ENCODE assay signal across 1 cellular context in genomic region chr6:10837997-10838793, GRCh38.
TF ChIP-seq lines count a peak whose summit lies in the region.

MAK (minus strand) TSS chr6:10838539; CDS start chr6:10830648, 7,891 bp downstream.

TF ChIP-seq in HepG2, 621 proteins besides CTCF, POLR2A, EP300 and RAD21 (continued from another document and continues in another):
- TF ChIP-seq ZNF350 (CRISPR knock-in tag; IDR thresholded peaks at IDR 0.05; ENCODE audit: borderline replicate concordance, low read depth) (peak; percentile 71), RFX3 (CRISPR knock-in tag; IDR thresholded peaks at IDR 0.05) (peak; percentile 77), ZNF205 (CRISPR knock-in tag; IDR thresholded peaks at IDR 0.05) (no peak; the same call in 1 of the 2 replicates), BCL3 (CRISPR knock-in tag; IDR thresholded peaks at IDR 0.05) (peak; percentile 64; the same call in 1 of the 2 replicates), ZGPAT (CRISPR knock-in tag; IDR thresholded peaks at IDR 0.05) (peak; percentile 86), ZNF720 (CRISPR knock-in tag; IDR thresholded peaks at IDR 0.05) (no peak), YEATS4 (CRISPR knock-in tag; IDR thresholded peaks at IDR 0.05; ENCODE audit: borderline replicate concordance) (peak; percentile 57; the same call in 1 of the 2 replicates), IKZF5 (CRISPR knock-in tag; IDR thresholded peaks at IDR 0.05) (0 out of 2 replicates have a peak, but pooled peaks have one; percentile 64), HDAC2 (CRISPR knock-in tag; IDR thresholded peaks at IDR 0.05) (0 out of 2 replicates have a peak, but pooled peaks have one; percentile 45), ZNF101 (CRISPR knock-in tag; IDR thresholded peaks at IDR 0.05; ENCODE audit: borderline replicate concordance, low read depth) (no peak), ZNF251 (CRISPR knock-in tag; IDR thresholded peaks at IDR 0.05) (no peak), RERE (CRISPR knock-in tag; IDR thresholded peaks at IDR 0.05; ENCODE audit: low read depth) (no peak), NFYB (CRISPR knock-in tag; IDR thresholded peaks at IDR 0.05) (no peak), GZF1 (CRISPR knock-in tag; IDR thresholded peaks at IDR 0.05) (0 out of 2 replicates have a peak, but pooled peaks have one; percentile 14), RORA (CRISPR knock-in tag; IDR thresholded peaks at IDR 0.05) (no peak), SMAD1 (CRISPR knock-in tag; IDR thresholded peaks at IDR 0.05; ENCODE audit: borderline replicate concordance, low read depth) (no peak), HNF4A (CRISPR knock-in tag; IDR thresholded peaks at IDR 0.05) (no peak), MXD3 (CRISPR knock-in tag; IDR thresholded peaks at IDR 0.05) (peak; percentile 81), ZNF841 (CRISPR knock-in tag; IDR thresholded peaks at IDR 0.05; ENCODE audit: borderline replicate concordance) (no peak), CERS6 (CRISPR knock-in tag; IDR thresholded peaks at IDR 0.05) (no peak), ZNF83 (CRISPR knock-in tag; IDR thresholded peaks at IDR 0.05; ENCODE audit: borderline replicate concordance) (0 out of 2 replicates have a peak, but pooled peaks have one; percentile 54), ZNF235 (CRISPR knock-in tag; IDR thresholded peaks at IDR 0.05; ENCODE audit: borderline replicate concordance) (0 out of 2 replicates have a peak, but pooled peaks have one; percentile 57), SP1 (IDR thresholded peaks at IDR 0.05) (no peak), SP1 (CRISPR knock-in tag; IDR thresholded peaks at IDR 0.05) (peak; percentile 79; the same call in 1 of the 2 replicates), IKZF4 (CRISPR knock-in tag; IDR thresholded peaks at IDR 0.05; ENCODE audit: borderline replicate concordance, low read depth, not compliant biosample characterization) (peak; percentile 32), KDM1A (CRISPR knock-in tag; IDR thresholded peaks at IDR 0.05) (no peak), ATF1 (CRISPR knock-in tag; IDR thresholded peaks at IDR 0.05) (no peak), TCF7L2 (IDR thresholded peaks at IDR 0.05; ENCODE audit: low read depth, low read length) (no peak), TGIF2 (CRISPR knock-in tag; IDR thresholded peaks at IDR 0.05) (0 out of 2 replicates have a peak, but pooled peaks have one; percentile 15), PRMT3 (CRISPR knock-in tag; IDR thresholded peaks at IDR 0.05; ENCODE audit: borderline replicate concordance, low read depth) (no peak), RFXANK (CRISPR knock-in tag; IDR thresholded peaks at IDR 0.05) (0 out of 2 replicates have a peak, but pooled peaks have one; percentile 26), ELK4 (CRISPR knock-in tag; IDR thresholded peaks at IDR 0.05; ENCODE audit: borderline replicate concordance) (no peak), ZFP37 (CRISPR knock-in tag; IDR thresholded peaks at IDR 0.05; ENCODE audit: borderline replicate concordance) (no peak; the same call in 1 of the 2 replicates), POGZ (CRISPR knock-in tag; IDR thresholded peaks at IDR 0.05) (peak; percentile 54; the same call in 1 of the 2 replicates), ARNTL (CRISPR knock-in tag; IDR thresholded peaks at IDR 0.05) (no peak; the same call in 1 of the 2 replicates), NFAT5 (CRISPR knock-in tag; IDR thresholded peaks at IDR 0.05) (no peak), THAP9 (CRISPR knock-in tag; IDR thresholded peaks at IDR 0.05; ENCODE audit: borderline replicate concordance) (peak; percentile 75), ZNF563 (CRISPR knock-in tag; IDR thresholded peaks at IDR 0.05) (0 out of 2 replicates have a peak, but pooled peaks have one; percentile 51)
